ENCODE assay signal across 12 cellular contexts in the genomic region with DNA sequence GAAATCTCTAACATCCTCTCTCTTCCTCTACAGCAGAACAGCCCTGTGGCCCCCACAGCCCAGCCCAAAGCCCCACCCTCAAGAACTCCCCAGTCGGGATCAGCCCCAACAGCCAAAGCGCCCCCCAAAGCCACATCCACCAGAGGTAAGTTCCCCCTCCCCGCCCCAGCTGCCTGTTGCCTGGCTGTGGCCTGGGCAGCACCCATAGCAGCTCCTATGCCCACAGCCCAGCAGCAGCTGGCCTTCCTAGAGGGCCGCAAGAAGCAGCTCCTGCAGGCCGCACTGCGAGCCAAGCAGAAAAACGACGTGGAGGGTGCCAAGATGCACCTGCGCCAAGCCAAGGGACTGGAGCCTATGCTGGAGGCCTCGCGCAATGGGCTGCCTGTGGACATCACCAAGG.
"Had no signal": no experiment of that assay in that cellular context is flagged by ENCODE, and none has a peak within 500 bp of the region (broad histone marks: within the 10 kb centered on the region; RNA-seq: fewer than 3 reads in every experiment).

No MANE protein-coding gene starts in this region.

- H3K27me3 ChIP-seq: SJSA1 had no signal

- DNase-seq: NCI-H1092 treated with DMSO at 0.1 percent for 48 hours, NCI-H1436, NCI-H187, NCI-H2081 treated with DMSO at 0.1 percent for 48 hours, NCI-H446, NCI-H510A, NCI-H774, Right ventricle myocardium superior, SIG-M5 had no signal

- H3K27ac ChIP-seq: HL-60, SJSA1 had no signal

- H3K9me3 ChIP-seq: SJSA1 had no signal

- H3K4me3 ChIP-seq: SJSA1, SK-N-MC had no signal
